29 cellular contexts compared by ENCODE assay signal in the genomic region with DNA sequence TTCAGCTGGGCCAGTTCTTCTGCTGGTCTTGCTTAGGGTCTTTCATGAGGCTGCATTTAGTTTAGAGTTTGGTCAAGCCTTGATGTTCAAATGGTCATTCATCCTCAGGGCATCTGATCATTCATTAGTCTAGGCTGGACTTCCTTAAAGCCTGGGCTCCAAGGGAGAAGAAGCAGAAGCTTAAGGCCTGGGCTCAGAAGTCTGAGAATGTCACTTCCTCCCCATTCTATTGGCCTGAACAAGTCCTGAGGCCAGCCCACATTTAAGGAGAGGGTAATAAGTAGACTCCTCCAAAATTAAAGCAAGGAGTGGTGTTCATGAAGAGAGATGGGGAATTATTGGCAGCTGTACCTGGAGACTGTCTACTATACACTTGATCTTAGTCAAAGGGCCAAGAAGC.
"Had no signal": no experiment of that assay in that cellular context is flagged by ENCODE, and none has a peak within 500 bp of the region (broad histone marks: within the 10 kb centered on the region; RNA-seq: fewer than 3 reads in every experiment).

No MANE protein-coding gene starts in this region.

- H3K27me3 ChIP-seq: ascending aorta, breast epithelium, cardiac muscle cell, colonic mucosa, gastroesophageal sphincter had no signal

- H3K36me3 ChIP-seq: ascending aorta, breast epithelium, cardiac muscle cell, colonic mucosa, esophagus squamous epithelium, gastroesophageal sphincter, heart right ventricle had no signal

- H3K4me1 ChIP-seq: colonic mucosa, gastroesophageal sphincter had no signal

- DNase-seq: activated CD4-positive, alpha-beta memory T cell treated with anti-CD3 and anti-CD28 coated beads for 36 hours; activated CD4-positive, alpha-beta T cell treated with anti-CD3 and anti-CD28 coated beads for 36 hours; activated CD4-positive, alpha-beta T cell treated with anti-CD3 and anti-CD28 coated beads, Interleukin-2, amount 10 ng/mL, durations not matched to agents 24 days and 14 days; activated CD4-positive, CD25-positive, alpha-beta regulatory T cell; activated CD4-positive, CD25-positive, alpha-beta regulatory T cell treated with anti-CD3 and anti-CD28 coated beads, Interleukin-2, amount 50 U/mL, for 72 hours; activated CD8-positive, alpha-beta memory T cell treated with anti-CD3 and anti-CD28 coated beads, Interleukin-2, amount 10 ng/mL, durations not matched to agents 7 days and 5 days; activated CD8-positive, alpha-beta memory T cell treated with anti-CD3 and anti-CD28 coated beads, Interleukin-2, amount 50 U/mL, for 4 hours; activated CD8-positive, alpha-beta T cell treated with anti-CD3 and anti-CD28 coated beads, Interleukin-2, amount 10 ng/mL, durations not matched to agents 7 days and 5 days; activated gamma-delta T cell; activated naive CD4-positive, alpha-beta T cell; activated naive CD4-positive, alpha-beta T cell treated with anti-CD3 and anti-CD28 coated beads, Interleukin-2, amount 10 ng/mL, durations not matched to agents 7 days and 5 days; activated naive CD8-positive, alpha-beta T cell treated with anti-CD3 and anti-CD28 coated beads, Interleukin-2, amount 10 ng/mL, durations not matched to agents 7 days and 5 days; activated T-cell treated with anti-CD3 and anti-CD28 coated beads, Interleukin-2, amount 50 U/mL, for 1 hour; activated T-cell treated with anti-CD3 and anti-CD28 coated beads, Interleukin-2, amount 50 U/mL, for 48 hours; central memory CD4-positive, alpha-beta T cell; cerebellar nuclear complex; colonic mucosa; effector CD8-positive, alpha-beta T cell; esophagus squamous epithelium; foreskin melanocyte; heart right ventricle; T-helper 17 cell; T1000 had no signal

- H3K9me3 ChIP-seq: ascending aorta, breast epithelium, colonic mucosa, esophagus squamous epithelium, gastroesophageal sphincter, heart right ventricle had no signal

- H3K4me3 ChIP-seq: ascending aorta, breast epithelium, cardiac muscle cell, colonic mucosa, esophagus squamous epithelium, gastroesophageal sphincter, heart right ventricle had no signal

- ATAC-seq: activated CD4-positive, alpha-beta T cell treated with anti-CD3 and anti-CD28 coated beads for 36 hours; activated CD8-positive, alpha-beta memory T cell treated with anti-CD3 and anti-CD28 coated beads, Interleukin-2, amount 10 ng/mL, durations not matched to agents 7 days and 5 days; activated CD8-positive, alpha-beta T cell treated with anti-CD3 and anti-CD28 coated beads, Interleukin-2, amount 10 ng/mL, durations not matched to agents 7 days and 5 days; activated naive CD4-positive, alpha-beta T cell treated with anti-CD3 and anti-CD28 coated beads, Interleukin-2, amount 50 U/mL, for 72 hours; gastroesophageal sphincter; heart right ventricle; T-helper 17 cell had no signal

- H3K27ac ChIP-seq: ascending aorta, breast epithelium, cardiac muscle cell, colonic mucosa, epithelial cell of prostate, esophagus squamous epithelium, gastroesophageal sphincter, heart right ventricle had no signal
